In the genomic region with DNA sequence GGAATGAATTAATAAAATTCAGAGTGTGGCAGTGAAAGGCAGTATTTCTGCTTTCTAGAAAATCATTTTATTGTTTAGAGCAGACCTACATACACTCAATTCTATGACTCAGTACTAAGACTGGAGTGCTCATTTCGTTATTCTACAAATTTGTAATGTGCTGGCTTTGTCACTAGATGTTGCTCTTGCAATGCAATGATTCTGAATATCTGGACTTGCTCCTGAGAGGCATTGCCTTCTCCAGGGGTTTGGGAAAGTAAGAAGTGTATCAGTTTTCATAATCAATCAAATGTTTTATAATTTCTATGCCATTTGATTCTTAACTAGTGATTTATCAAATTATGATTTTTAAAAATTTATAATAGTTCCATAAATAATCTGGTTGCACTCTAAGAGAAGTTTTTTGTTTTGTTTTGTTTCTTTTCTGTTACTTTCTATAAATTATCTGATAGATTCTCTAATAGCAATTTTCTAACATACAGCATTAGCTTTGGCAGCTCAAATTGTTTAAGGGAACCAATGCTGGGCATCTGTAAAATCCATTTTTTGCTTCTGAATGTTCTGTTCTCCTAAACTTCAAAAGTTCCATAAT, we compare ENCODE assay signal across 8 cellular contexts.
DNase-seq lines count a peak whose midpoint lies in the region; ATAC-seq and TF ChIP-seq lines count a peak whose summit lies in the region.

No MANE protein-coding gene starts in this region.

- TF ChIP-seq RAD21 in SK-N-SH (IDR thresholded peaks at IDR 0.05; ENCODE audit: low read length): peak; percentile 100

- CTCF ChIA-PET in AG04449 (lab: Yijun Ruan, JAX) (interaction anchor here (0.9 to 25.3 kb wide), 20 partner anchors 10 to 296 kb away, joined by 3 to 807 read pairs (median 4); no protein-coding TSS in a partner anchor), SK-N-SH (lab: Yijun Ruan, JAX) (interaction anchor here (0.7 to 19.0 kb wide), 18 partner anchors 11 to 479 kb away, joined by 3 to 384 read pairs (median 4); no protein-coding TSS in a partner anchor)

- peak; percentile 54 for TF ChIP-seq CTCF in AG04449 (IDR thresholded peaks at IDR 0.05; ENCODE audit: insufficient read depth, low read length, missing control alignments)
- peak; percentile 68 for TF ChIP-seq CTCF in GM12872 (IDR thresholded peaks at IDR 0.05; ENCODE audit: insufficient read depth, low read depth, low read length)
- TF ChIP-seq CTCF in HFFc6 (IDR thresholded peaks at IDR 0.05): peak; percentile 88
- TF ChIP-seq CTCF in SK-N-SH (IDR thresholded peaks at IDR 0.05): peak; percentile 89
- peak; percentile 85 for TF ChIP-seq CTCF in epithelial cell of proximal tubule (conservative IDR thresholded peaks at IDR 0.05; ENCODE audit: low read depth, low read length)
- peak; percentile 61 for TF ChIP-seq CTCF in natural killer cell (IDR thresholded peaks at IDR 0.05)

- WGBS in SK-N-SH (ENCODE audit: low lambda C conversion rate): 4% methylated on average over 1 of the region's 1 CpG

- no peaks in the 10 kb centered on the region for H3F3A ChIP-seq in SK-N-SH (replicated peaks; ENCODE audit: insufficient read depth)

- H3K9me3 Mint-ChIP-seq in HFFc6 (no peaks in the 10 kb centered on the region), natural killer cell (no peaks in the 10 kb centered on the region)

- H3K79me2 ChIP-seq in SK-N-SH (ENCODE audit: insufficient read depth): no peaks in the 10 kb centered on the region

- no peak for TF ChIP-seq EP300 in SK-N-SH (IDR thresholded peaks at IDR 0.05; ENCODE audit: borderline replicate concordance in 1 of 2, low read depth in 1 of 2, low read length in 1 of 2)

- H3K4me1 Mint-ChIP-seq in HFFc6 (ENCODE audit: low read depth) (peaks cover 67% of the 10 kb centered on the region), natural killer cell (peaks cover 0 to 4% of the 10 kb centered on the region in 2 donors)

- no peak overlapping the region for H3K4me2 ChIP-seq in SK-N-SH

- no peaks in the 10 kb centered on the region for H3K9me2 ChIP-seq in SK-N-SH

- H3K4me3 Mint-ChIP-seq in HFFc6 (no peak overlapping the region), natural killer cell (no peak overlapping the region)

- H3K27ac Mint-ChIP-seq in HFFc6 (peak overlapping the region; percentile 47; the same call in 1 of the 2 replicates), natural killer cell (no peak overlapping the region)

- H3K36me3 Mint-ChIP-seq in HFFc6 (ENCODE audit: low read depth): no peaks in the 10 kb centered on the region; the same call in 1 of the 2 replicates
- no peaks in the 10 kb centered on the region for H3K36me3 Mint-ChIP-seq in natural killer cell

- H3K27ac ChIP-seq in SK-N-SH (ENCODE audit: low read depth in 2 of 2, low read length in 1 of 2): peak overlapping the region in 1 of 2 experiments; percentile 53; a peak in 2 of 4 replicates

- no peak overlapping the region for H3K9ac ChIP-seq in SK-N-SH

- no peak overlapping the region for H3K4me3 ChIP-seq in AG04449 (ENCODE audit: low read depth, low read length)
- H3K4me3 ChIP-seq in SK-N-SH (ENCODE audit: low read depth in 2 of 2, low read length in 1 of 2): no peak overlapping the region
- H3K4me3 ChIP-seq in epithelial cell of proximal tubule (ENCODE audit: low read depth, low read length): no peak overlapping the region

- no peaks in the 10 kb centered on the region for H3K36me3 ChIP-seq in SK-N-SH (replicated peaks in 1 of 2; ENCODE audit: control insufficient read depth in 1 of 2, insufficient read depth in 2 of 2, low read length in 1 of 2)

- no peaks in the 10 kb centered on the region for H4K20me1 ChIP-seq in SK-N-SH (ENCODE audit: insufficient read depth)

- H3K27me3 ChIP-seq in SK-N-SH (ENCODE audit: insufficient read depth): no peaks in the 10 kb centered on the region

- ATAC-seq in natural killer cell: peak; percentile 55 to 77 (median 68)

- H3K27me3 Mint-ChIP-seq in HFFc6 (ENCODE audit: insufficient read depth): no peaks in the 10 kb centered on the region
- H3K27me3 Mint-ChIP-seq in natural killer cell (ENCODE audit: low read depth in 2 of 2): no peaks in the 10 kb centered on the region

- intact Hi-C loops in natural killer cell (cut with micrococcal nuclease): loop anchor here (1.0 kb wide), 1 partner anchor 193 kb away; no protein-coding TSS in a partner anchor

- peaks cover 8 to 9% of the 10 kb centered on the region in 2 experiments; a peak in 3 of 4 replicates for H3K4me1 ChIP-seq in SK-N-SH (ENCODE audit: control insufficient read depth in 1 of 2, insufficient read depth in 2 of 2, low read depth in 1 of 2, low read length in 1 of 2)

- peak overlapping the region; percentile 42; the same call in 1 of the 2 replicates for H2AFZ ChIP-seq in SK-N-SH (ENCODE audit: low read depth)

- DNase-seq in AG04449 (ENCODE audit: low read depth, low spot score) (no peak), HFFc6 (peak; percentile 84), M059J (ENCODE audit: low read depth) (peak; percentile 79), SK-N-SH (peak; percentile 50), epithelial cell of proximal tubule (ENCODE audit: low read depth) (no peak), natural killer cell (no peak), islet precursor cell (no peak)

- H3K9me3 ChIP-seq in SK-N-SH: no peaks in the 10 kb centered on the region

- POLR2A ChIA-PET in AG04449 (lab: Yijun Ruan, JAX) (no interaction called here), SK-N-SH (lab: Yijun Ruan, JAX) (no interaction called here)

TF ChIP-seq in SK-N-SH, 30 proteins besides CTCF, POLR2A, EP300 and RAD21:
- TF ChIP-seq ELF1 (IDR thresholded peaks at IDR 0.05) (no peak), NRF1 (IDR thresholded peaks at IDR 0.05; ENCODE audit: low read depth, low read length) (peak; percentile 21; the same call in 1 of the 2 replicates), RCOR1 (IDR thresholded peaks at IDR 0.05; ENCODE audit: low read length) (peak; percentile 37; the same call in 1 of the 2 replicates), SMC3 (IDR thresholded peaks at IDR 0.05; ENCODE audit: low read depth, low read length) (peak; percentile 99)
- TF ChIP-seq, protein P1, sequence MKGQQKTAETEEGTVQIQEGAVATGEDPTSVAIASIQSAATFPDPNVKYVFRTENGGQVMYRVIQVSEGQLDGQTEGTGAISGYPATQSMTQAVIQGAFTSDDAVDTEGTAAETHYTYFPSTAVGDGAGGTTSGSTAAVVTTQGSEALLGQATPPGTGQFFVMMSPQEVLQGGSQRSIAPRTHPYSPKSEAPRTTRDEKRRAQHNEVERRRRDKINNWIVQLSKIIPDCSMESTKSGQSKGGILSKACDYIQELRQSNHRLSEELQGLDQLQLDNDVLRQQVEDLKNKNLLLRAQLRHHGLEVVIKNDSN (IDR thresholded peaks at IDR 0.05; ENCODE audit: borderline replicate concordance, low read depth): no peak

Comparison
In these comparisons a context has a peak if more than half of its experiments do, and no peak if none do; other contexts are left out.
1. DNase-seq: peak in HFFc6 (single experiment), M059J (single experiment) and SK-N-SH (single experiment); none in AG04449 (single experiment), epithelial cell of proximal tubule (single experiment), natural killer cell (single experiment) and islet precursor cell (single experiment).
2. Peak in every context shown above with its lines, with median percentiles within 50 percentile points of each other: CTCF ChIP-seq.